ENCODE assay signal across 9 cellular contexts in the genomic region with DNA sequence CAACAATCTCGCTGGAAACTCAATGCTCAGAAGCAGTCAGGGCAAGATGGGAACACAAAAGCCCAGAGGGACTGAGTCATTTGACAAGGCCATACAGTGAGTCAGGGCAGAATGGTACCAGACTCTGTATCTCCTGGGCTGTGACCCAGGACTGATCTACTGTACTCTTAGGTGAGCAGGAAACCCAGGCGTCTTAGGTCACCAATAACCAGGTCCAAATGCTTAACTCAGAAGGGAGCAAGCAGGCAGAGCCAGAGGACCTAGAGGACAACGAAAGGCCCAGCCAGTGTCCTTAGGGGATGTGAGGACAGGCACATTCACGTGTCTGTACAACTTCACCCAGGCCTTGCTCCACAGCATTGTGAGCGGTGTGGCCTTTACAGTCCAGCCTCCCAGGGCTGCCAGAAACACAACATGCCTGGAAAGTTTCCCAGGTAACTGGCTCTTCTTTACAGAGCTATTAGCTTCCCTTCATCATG.
DNase-seq lines count a peak whose midpoint lies in the region; ATAC-seq and TF ChIP-seq lines count a peak whose summit lies in the region.
"Had no signal": no experiment of that assay in that cellular context is flagged by ENCODE, and none has a peak within 500 bp of the region (broad histone marks: within the 10 kb centered on the region; RNA-seq: fewer than 3 reads in every experiment).

No MANE protein-coding gene starts in this region.

- H3K4me1 ChIP-seq in adrenal gland (replicated peaks in 1 of 2) (peaks cover 28 to 29% of the 10 kb centered on the region in 2 donors), cardiac muscle cell (ENCODE audit: low read depth) (peaks cover 28% of the 10 kb centered on the region), sigmoid colon (peaks cover 0 to 71% (median 53%) of the 10 kb centered on the region in 4 donors)

- WGBS in adrenal gland, 4 donors = 35 to 47% (median 39%) methylated on average over 4 to 5 of the region's 5 CpGs
- WGBS in sigmoid colon, 2 donors = 56 to 73% methylated on average over 5 of the region's 5 CpGs

- peak in 1 of 4 donors; percentile 35 for TF ChIP-seq EP300 in sigmoid colon (IDR thresholded peaks at IDR 0.05)

- peak overlapping the region; percentile 58 to 88 (median 76) for H3K27ac ChIP-seq in adrenal gland
- peak overlapping the region; percentile 83 for H3K27ac ChIP-seq in cardiac muscle cell
- H3K27ac ChIP-seq in sigmoid colon = peak overlapping the region; percentile 67 to 86 (median 78)

- no peak for ATAC-seq in GM21619 (IDR thresholded peaks at IDR 0.05; ENCODE audit: unreplicated experiment)
- ATAC-seq in HG02763 (IDR thresholded peaks at IDR 0.05; ENCODE audit: unreplicated experiment) = no peak

- H3K9me3 ChIP-seq in adrenal gland (replicated peaks in 1 of 3) = no peaks in the 10 kb centered on the region
- H3K9me3 ChIP-seq in cardiac muscle cell (ENCODE audit: low read depth) = no peaks in the 10 kb centered on the region
- no peaks in the 10 kb centered on the region for H3K9me3 ChIP-seq in sigmoid colon

- DNase-seq in HCEC 1CT (peak; percentile 50), adrenal gland (peak; percentile 68 to 88 (median 82)), cardiac muscle cell (ENCODE audit: low read depth in 1 of 2, low spot score in 1 of 2) (no peak), sigmoid colon (peak; percentile 85), foreskin melanocyte (no peak)
- DNase-seq in stimulated activated CD4-positive, alpha-beta T cell treated with anti-CD3 and anti-CD28 coated beads, Interleukin-12 subunit alpha, Interleukin-12 subunit beta, amount 100 ng/mL, for 4 hours = no peak
- DNase-seq: trophoblast cell had no signal

- H3K36me3 ChIP-seq in adrenal gland (replicated peaks in 1 of 2) = no peaks in the 10 kb centered on the region
- no peaks in the 10 kb centered on the region for H3K36me3 ChIP-seq in cardiac muscle cell
- H3K36me3 ChIP-seq in sigmoid colon = no peaks in the 10 kb centered on the region

- H3K27me3 ChIP-seq in adrenal gland (no peaks in the 10 kb centered on the region), cardiac muscle cell (no peaks in the 10 kb centered on the region), sigmoid colon (no peaks in the 10 kb centered on the region)

- intact Hi-C loops in adrenal gland (cut with DNase I) = no loop called here
- intact Hi-C loops in sigmoid colon (cut with DNase I) = loop anchor here (5.0 kb wide), 1 partner anchor 67 kb away; no protein-coding TSS in a partner anchor

- TF ChIP-seq CTCF in adrenal gland (IDR thresholded peaks at IDR 0.05) = no peak
- no peak for TF ChIP-seq CTCF in cardiac muscle cell (IDR thresholded peaks at IDR 0.05; ENCODE audit: low read depth, low read length)
- no peak for TF ChIP-seq CTCF in sigmoid colon (IDR thresholded peaks at IDR 0.05)

- TF ChIP-seq POLR2A in adrenal gland (IDR thresholded peaks at IDR 0.05) (peak in 1 of 2 donors; percentile 39), sigmoid colon (IDR thresholded peaks at IDR 0.05) (no peak)

- H3K4me3 ChIP-seq in adrenal gland (no peak overlapping the region), cardiac muscle cell (no peak overlapping the region), sigmoid colon (no peak overlapping the region)

Comparison
In these comparisons a context has a peak if more than half of its experiments do, and no peak if none do; other contexts are left out.
1. DNase-seq: peak in HCEC 1CT (single experiment), adrenal gland (7 of 7) and sigmoid colon (single experiment); none in cardiac muscle cell (0 of 2), foreskin melanocyte (single experiment) and stimulated activated CD4-positive, alpha-beta T cell treated with anti-CD3 and anti-CD28 coated beads, Interleukin-12 subunit alpha, Interleukin-12 subunit beta, amount 100 ng/mL, for 4 hours (single experiment).
2. Peak in every context shown above with its lines, with median percentiles within 50 percentile points of each other: H3K27ac ChIP-seq.